In the genomic region with DNA sequence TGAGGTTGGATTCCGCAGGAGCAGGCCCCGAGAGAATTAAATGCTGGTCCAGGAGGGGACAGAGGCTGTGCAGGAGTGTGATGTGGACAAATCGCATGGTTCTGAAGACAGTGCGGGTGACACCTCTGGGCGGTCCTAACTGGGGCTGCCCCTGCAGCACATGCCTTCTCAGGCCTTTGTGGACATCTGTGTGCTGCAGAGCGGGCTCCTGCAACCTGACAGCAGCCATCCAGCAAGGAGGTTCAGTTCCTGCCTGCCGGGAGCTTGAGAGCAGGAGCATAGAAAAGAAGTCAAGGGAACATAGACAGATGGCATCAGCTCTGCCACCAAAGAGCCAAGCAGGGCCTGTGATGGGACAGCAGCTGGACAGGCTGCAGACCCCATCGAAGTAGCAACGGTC, we compare ENCODE assay signal across 31 cellular contexts.
"Had no signal": no experiment of that assay in that cellular context is flagged by ENCODE, and none has a peak within 500 bp of the region (broad histone marks: within the 10 kb centered on the region; RNA-seq: fewer than 3 reads in every experiment).

No MANE protein-coding gene starts in this region.

- H3K27me3 ChIP-seq: hepatocyte, neutrophil, ovary, upper lobe of right lung had no signal

- H3K4me3 Mint-ChIP-seq: memory B cell; naive thymus-derived CD8-positive, alpha-beta T cell; nephron; neural crest cell; stimulated activated naive CD8-positive, alpha-beta T cell treated with anti-CD3 and anti-CD28 coated beads, Interleukin-15, Interleukin-2, amounts not matched to agents 100 ng/mL and 50 ng/mL, for 24 hours had no signal

- H3K27ac ChIP-seq: heart right ventricle, hepatocyte, left ventricle myocardium inferior, neutrophil, ovary, prostate gland, skin epidermis, suprapubic skin, thoracic aorta, tibial artery, upper lobe of right lung had no signal

- H3K4me2 ChIP-seq: hepatocyte had no signal

- FAIRE-seq: urothelium cell line had no signal

- H3K79me2 ChIP-seq: hepatocyte had no signal

- ATAC-seq: heart right ventricle; mucosa of descending colon; naive thymus-derived CD8-positive, alpha-beta T cell; right cardiac atrium; sciatic nerve; upper lobe of right lung had no signal

- H3K4me1 Mint-ChIP-seq: nephron had no signal

- H3K4me3 ChIP-seq: heart right ventricle, hepatocyte, left ventricle myocardium inferior, mucosa of descending colon, ovary, prostate gland, skin epidermis, suprapubic skin, thoracic aorta, tibial artery, upper lobe of right lung had no signal

- H3K9me3 ChIP-seq: mucosa of descending colon, neutrophil, ovary, prostate gland, suprapubic skin, thoracic aorta, tibial artery, upper lobe of right lung had no signal

- H2AFZ ChIP-seq: hepatocyte had no signal

- H3K9me3 Mint-ChIP-seq: nephron; stimulated activated naive CD8-positive, alpha-beta T cell treated with anti-CD3 and anti-CD28 coated beads, Interleukin-15, Interleukin-2, amounts not matched to agents 100 ng/mL and 50 ng/mL, for 24 hours had no signal

- H3K36me3 ChIP-seq: heart right ventricle, left ventricle myocardium inferior, neutrophil, ovary, prostate gland, suprapubic skin, thoracic aorta, tibial artery, upper lobe of right lung had no signal

- DNase-seq: heart right ventricle; islet precursor cell; kidney glomerular epithelial cell; left ventricle myocardium inferior; midbrain; mucosa of descending colon; naive thymus-derived CD8-positive, alpha-beta T cell; occipital lobe; ovary; retina; right cardiac atrium; stimulated activated CD4-positive, alpha-beta T cell treated with anti-CD3 and anti-CD28 coated beads, Interleukin-12 subunit alpha, Interleukin-12 subunit beta, amount 100 ng/mL, for 4 hours; stimulated activated CD4-positive, alpha-beta T cell treated with anti-CD3 and anti-CD28 coated beads, Interleukin-15, amount 100 ng/mL, for 24 hours; stimulated activated CD4-positive, alpha-beta T cell treated with anti-CD3 and anti-CD28 coated beads, Interleukin-2, amount 100 ng/mL, for 24 hours; stimulated activated CD4-positive, alpha-beta T cell treated with anti-CD3 and anti-CD28 coated beads, Interleukin-4, amount 100 ng/mL, for 1 hour; stimulated activated naive CD4-positive, alpha-beta T cell; trophoblast cell; upper lobe of right lung had no signal

- H3K36me3 Mint-ChIP-seq: naive thymus-derived CD8-positive, alpha-beta T cell had no signal

- H3K27ac Mint-ChIP-seq: memory B cell; nephron; stimulated activated naive CD8-positive, alpha-beta T cell treated with anti-CD3 and anti-CD28 coated beads, Interleukin-15, Interleukin-2, amounts not matched to agents 100 ng/mL and 50 ng/mL, for 24 hours had no signal

- H3K4me1 ChIP-seq: heart right ventricle, left ventricle myocardium inferior, prostate gland, suprapubic skin, tibial artery, upper lobe of right lung had no signal
